34 cellular contexts compared by ENCODE assay signal in the genomic region with DNA sequence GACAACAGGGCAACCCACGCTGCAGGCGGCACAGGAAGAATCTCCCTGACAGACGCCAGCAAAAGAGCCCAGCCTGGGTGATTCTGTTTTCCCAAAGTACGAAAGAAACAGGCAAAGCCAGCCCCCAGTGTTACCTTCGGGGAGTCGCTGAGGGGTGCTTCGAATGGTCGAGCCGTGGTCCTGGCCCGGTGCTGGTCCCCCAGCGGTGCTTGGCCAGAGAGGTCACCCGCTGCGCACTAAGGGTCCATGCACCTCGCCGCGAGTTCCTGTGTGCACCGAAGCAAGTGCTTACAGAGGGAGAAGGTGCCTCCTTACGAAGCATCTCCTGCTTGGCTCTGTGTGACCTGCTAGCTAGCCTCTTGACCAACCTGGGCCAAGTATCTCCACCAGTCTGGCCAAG.
DNase-seq lines count a peak whose midpoint lies in the region; ATAC-seq and TF ChIP-seq lines count a peak whose summit lies in the region.
"Had no signal": no experiment of that assay in that cellular context is flagged by ENCODE, and none has a peak within 500 bp of the region (broad histone marks: within the 10 kb centered on the region; RNA-seq: fewer than 3 reads in every experiment).

No MANE protein-coding gene starts in this region.

- H3K14ac ChIP-seq in neuronal stem cell (ENCODE audit: low read length): no peak overlapping the region

- H3K4me3 ChIP-seq in neuronal stem cell (ENCODE audit: low read length in 2 of 2): no peak overlapping the region
- H3K4me3 ChIP-seq in MM.1S (ENCODE audit: low read length): no peak overlapping the region
- H3K4me3 ChIP-seq: A549; BLaER1; BLaER1 treated with 17β-estradiol and CSF1 and Interleukin-3, amounts not matched to agents 10 nM and 100 nM had no signal

- H4K8ac ChIP-seq in neuronal stem cell (ENCODE audit: low read depth, low read length): no peak overlapping the region

- no peaks in the 10 kb centered on the region for H3K9me3 Mint-ChIP-seq in stimulated activated naive CD8-positive, alpha-beta T cell treated with anti-CD3 and anti-CD28 coated beads, Interleukin-15, amount 100 ng/mL, for 72 hours
- H3K9me3 Mint-ChIP-seq: CD14-positive monocyte; CD4-positive, alpha-beta memory T cell; CD4-positive, alpha-beta T cell; CD4-positive, CD25-positive, alpha-beta regulatory T cell; CD8-positive, alpha-beta memory T cell; CD8-positive, alpha-beta T cell had no signal

- TF ChIP-seq CTCF in C4-2B (conservative IDR thresholded peaks at IDR 0.05) (no peak), MM.1S (IDR thresholded peaks at IDR 0.05; ENCODE audit: low read length) (no peak)

- H3K27me3 ChIP-seq in neuronal stem cell (ENCODE audit: control insufficient read depth in 3 of 3, insufficient read depth in 3 of 3, low read depth in 1 of 3, low read length in 3 of 3) (peaks cover 0 to 3% (median 0%) of the 10 kb centered on the region in 3 experiments), MM.1S (replicated peaks; ENCODE audit: insufficient read depth, low read length) (peaks cover 69% of the 10 kb centered on the region)
- H3K27me3 ChIP-seq: BE2C; BLaER1; BLaER1 treated with 17β-estradiol and CSF1 and Interleukin-3, amounts not matched to agents 10 nM and 100 nM had no signal

- H3K18ac ChIP-seq in neuronal stem cell (ENCODE audit: low read length): no peak overlapping the region

- no peak overlapping the region for H3K27ac Mint-ChIP-seq in stimulated activated naive CD8-positive, alpha-beta T cell treated with anti-CD3 and anti-CD28 coated beads, Interleukin-15, amount 100 ng/mL, for 72 hours
- H3K27ac Mint-ChIP-seq: B cell; CD14-positive monocyte; CD4-positive, alpha-beta memory T cell; CD4-positive, alpha-beta T cell; CD4-positive, CD25-positive, alpha-beta regulatory T cell; CD8-positive, alpha-beta memory T cell; CD8-positive, alpha-beta T cell had no signal

- H3K4me1 Mint-ChIP-seq in stimulated activated naive CD8-positive, alpha-beta T cell treated with anti-CD3 and anti-CD28 coated beads, Interleukin-15, amount 100 ng/mL, for 72 hours: no peaks in the 10 kb centered on the region
- H3K4me1 Mint-ChIP-seq: B cell; CD14-positive monocyte; CD4-positive, alpha-beta memory T cell; CD4-positive, CD25-positive, alpha-beta regulatory T cell; CD8-positive, alpha-beta memory T cell had no signal

- no peak overlapping the region for H3K4ac ChIP-seq in neuronal stem cell (ENCODE audit: low read length)

- no peak overlapping the region for H2BK5ac ChIP-seq in neuronal stem cell (ENCODE audit: low read length)

- H3F3A ChIP-seq in MM.1S (ENCODE audit: insufficient read depth, low read length): no peaks in the 10 kb centered on the region

- no peak overlapping the region for H2BK12ac ChIP-seq in neuronal stem cell (ENCODE audit: low read length)

- ATAC-seq in stimulated activated naive CD8-positive, alpha-beta T cell treated with anti-CD3 and anti-CD28 coated beads, Interleukin-15, Interleukin-2, amounts not matched to agents 100 U/mL and 50 U/mL, for 24 hours: peak; percentile 41
- ATAC-seq in stimulated activated naive CD8-positive, alpha-beta T cell treated with anti-CD3 and anti-CD28 coated beads, Interleukin-15, amount 100 ng/mL, for 72 hours: no peak
- ATAC-seq: A549; CD8-positive, alpha-beta T cell had no signal

- no peak for DNase-seq in stimulated activated naive CD8-positive, alpha-beta T cell treated with anti-CD3 and anti-CD28 coated beads, Interleukin-15, Interleukin-2, amounts not matched to agents 100 U/mL and 50 U/mL, for 24 hours
- DNase-seq in stimulated activated naive CD8-positive, alpha-beta T cell treated with anti-CD3 and anti-CD28 coated beads, Interleukin-15, amount 100 ng/mL, for 72 hours: no peak
- DNase-seq in Ammon's horn (ENCODE audit: low spot score): peak; percentile 55
- DNase-seq in neuronal stem cell (ENCODE audit: low spot score): no peak
- no peak for DNase-seq in NCI-H345 (lab: John Stamatoyannopoulos, UW)
- no peak for DNase-seq in NCI-H226
- DNase-seq in MM.1S: no peak
- DNase-seq: 8988T; ACHN; AML-193; BE2C; C1 segment of cervical spinal cord; Caco-2; Calu3; CD4-positive, alpha-beta memory T cell; CD4-positive, alpha-beta T cell; CD4-positive, CD25-positive, alpha-beta regulatory T cell; CD8-positive, alpha-beta memory T cell; CD8-positive, alpha-beta T cell; COR-L47; DMS 273 treated with DMSO at 0.1 percent for 48 hours; DMS153; DMS53; DMS79; DMS79 treated with DMSO at 0.1 percent for 48 hours; DND-41; EL had no signal

- H2AFZ ChIP-seq in neuronal stem cell (ENCODE audit: low read length): no peak overlapping the region
- no peak overlapping the region for H2AFZ ChIP-seq in MM.1S (ENCODE audit: low read length)

- H3K27ac ChIP-seq in C4-2B (peak overlapping the region; percentile 65), neuronal stem cell (replicated peaks; ENCODE audit: low read length) (no peak overlapping the region), MM.1S (ENCODE audit: low read length) (no peak overlapping the region)
- H3K27ac ChIP-seq: 22Rv1; A549; BLaER1; BLaER1 treated with 17β-estradiol and CSF1 and Interleukin-3, amounts not matched to agents 10 nM and 100 nM had no signal

- H4K20me1 ChIP-seq in MM.1S (ENCODE audit: insufficient read depth, low read length): no peaks in the 10 kb centered on the region
- H4K20me1 ChIP-seq: BLaER1 had no signal

- no peak overlapping the region for H3K23ac ChIP-seq in neuronal stem cell (ENCODE audit: low read depth, low read length, poor library complexity)

- H3K4me3 Mint-ChIP-seq in stimulated activated naive CD8-positive, alpha-beta T cell treated with anti-CD3 and anti-CD28 coated beads, Interleukin-15, amount 100 ng/mL, for 72 hours: no peak overlapping the region
- H3K4me3 Mint-ChIP-seq: B cell; CD14-positive monocyte; CD4-positive, alpha-beta memory T cell; CD4-positive, alpha-beta T cell; CD4-positive, CD25-positive, alpha-beta regulatory T cell; CD8-positive, alpha-beta memory T cell; CD8-positive, alpha-beta T cell had no signal

- H3K79me2 ChIP-seq in MM.1S (ENCODE audit: low read length): no peaks in the 10 kb centered on the region

- H3K36me3 ChIP-seq in neuronal stem cell (replicated peaks in 1 of 2; ENCODE audit: control insufficient read depth in 2 of 2, insufficient read depth in 2 of 2, low read length in 2 of 2) (no peaks in the 10 kb centered on the region), MM.1S (replicated peaks; ENCODE audit: insufficient read depth, low read length) (no peaks in the 10 kb centered on the region)
- H3K36me3 ChIP-seq: BE2C; BLaER1; BLaER1 treated with 17β-estradiol and CSF1 and Interleukin-3, amounts not matched to agents 10 nM and 100 nM had no signal

- no peak overlapping the region for H4K91ac ChIP-seq in neuronal stem cell (ENCODE audit: low read depth, low read length, poor library complexity)

- no peaks in the 10 kb centered on the region for H3K27me3 Mint-ChIP-seq in stimulated activated naive CD8-positive, alpha-beta T cell treated with anti-CD3 and anti-CD28 coated beads, Interleukin-15, amount 100 ng/mL, for 72 hours
- H3K27me3 Mint-ChIP-seq: B cell; CD4-positive, alpha-beta memory T cell; CD4-positive, alpha-beta T cell; CD4-positive, CD25-positive, alpha-beta regulatory T cell; CD8-positive, alpha-beta memory T cell had no signal

- H3K79me1 ChIP-seq in neuronal stem cell (ENCODE audit: low read depth, low read length): peaks cover 3% of the 10 kb centered on the region

- H3K4me2 ChIP-seq in neuronal stem cell (ENCODE audit: insufficient read depth, low read length, poor library complexity, severe bottlenecking) (no peak overlapping the region), MM.1S (ENCODE audit: low read depth, low read length) (no peak overlapping the region)
- H3K4me2 ChIP-seq: A549; BLaER1; BLaER1 treated with 17β-estradiol and CSF1 and Interleukin-3, amounts not matched to agents 10 nM and 100 nM had no signal

- H3K9me3 ChIP-seq in neuronal stem cell (replicated peaks in 1 of 2; ENCODE audit: control insufficient read depth in 2 of 2, insufficient read depth in 1 of 2, low read depth in 1 of 2, low read length in 2 of 2) (peaks cover 0 to 9% of the 10 kb centered on the region in 2 donors), MM.1S (replicated peaks; ENCODE audit: insufficient read depth, low read length) (no peaks in the 10 kb centered on the region)
- H3K9me3 ChIP-seq: A549; BE2C; BLaER1; BLaER1 treated with 17β-estradiol and CSF1 and Interleukin-3, amounts not matched to agents 10 nM and 100 nM; Caco-2 had no signal

- H3K4me1 ChIP-seq in neuronal stem cell (ENCODE audit: control insufficient read depth in 2 of 2, insufficient read depth in 1 of 2, low read depth in 1 of 2, low read length in 2 of 2) (peaks cover 0 to 10% of the 10 kb centered on the region in 2 donors), MM.1S (ENCODE audit: low read length) (no peaks in the 10 kb centered on the region)
- H3K4me1 ChIP-seq: A549, BE2C, Caco-2 had no signal

- no peak overlapping the region for H2BK120ac ChIP-seq in neuronal stem cell (ENCODE audit: low read depth, low read length)

- H3K9ac ChIP-seq in neuronal stem cell (ENCODE audit: low read depth, low read length, poor library complexity) (no peak overlapping the region), MM.1S (ENCODE audit: low read length) (no peak overlapping the region)
- H3K9ac ChIP-seq: BLaER1; BLaER1 treated with 17β-estradiol and CSF1 and Interleukin-3, amounts not matched to agents 10 nM and 100 nM had no signal

- no CpG with 5 or more reads among the region's 18 CpGs for WGBS in neuronal stem cell (ENCODE audit: extremely low coverage in 2 of 2, insufficient read length in 2 of 2, insufficient replicate concordance in 1 of 2), 2 donors

- peak overlapping the region; percentile 36 for H2AK5ac ChIP-seq in neuronal stem cell (ENCODE audit: low read depth, low read length)

- H3K9me2 ChIP-seq in MM.1S (replicated peaks; ENCODE audit: insufficient read depth, low read length): no peaks in the 10 kb centered on the region

- no peak overlapping the region for H2BK15ac ChIP-seq in neuronal stem cell (ENCODE audit: low read length)
